9 cellular contexts compared by ENCODE assay signal in the genomic region with DNA sequence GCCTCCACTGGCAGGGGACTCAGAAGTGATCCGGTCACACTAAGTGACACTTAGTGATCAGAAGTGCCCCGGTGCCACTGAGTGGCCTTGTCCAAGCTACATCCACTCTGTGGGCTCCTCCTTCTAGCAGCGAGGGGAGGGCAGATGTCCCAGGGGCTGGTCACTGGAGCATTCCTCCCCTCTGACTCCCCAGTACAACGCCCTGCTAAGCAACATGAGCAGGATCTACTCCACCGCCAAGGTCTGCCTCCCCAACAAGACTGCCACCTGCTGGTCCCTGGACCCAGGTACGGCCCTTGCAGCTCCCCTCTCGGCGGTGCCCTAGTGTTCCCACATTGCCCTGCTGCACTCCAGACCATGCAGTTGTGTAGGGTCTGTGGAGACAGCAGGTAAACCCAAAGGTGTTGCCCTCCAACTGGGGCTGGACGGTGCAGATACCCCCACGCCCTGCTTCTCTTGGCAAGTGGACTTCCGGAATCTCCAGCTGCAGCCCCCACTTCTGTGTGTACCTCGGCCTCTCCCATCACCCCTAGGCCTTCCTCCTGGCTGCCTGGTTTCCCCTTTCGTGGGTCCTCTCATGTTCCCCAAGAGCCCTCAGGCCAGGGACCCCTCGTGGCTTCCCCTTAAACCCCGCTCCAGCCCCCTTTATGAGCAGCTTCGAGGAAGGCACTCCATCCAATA. TPM values are rescaled to one million over a fixed set of nuclear protein-coding genes. Genes with fewer than 3 reads are reported as not detected.
DNase-seq lines count a peak whose midpoint lies in the region; ATAC-seq and TF ChIP-seq lines count a peak whose summit lies in the region.
"Had no signal": no experiment of that assay in that cellular context is flagged by ENCODE, and none has a peak within 500 bp of the region (broad histone marks: within the 10 kb centered on the region; RNA-seq: fewer than 3 reads in every experiment).

No MANE protein-coding gene starts in this region.

- DNase-seq in CD8-positive, alpha-beta memory T cell = peak; percentile 54 to 87 (median 70)
- peak; percentile 47 for DNase-seq in LNCaP clone FGC (ENCODE audit: low read depth)
- DNase-seq in SKM-1 (lab: John Stamatoyannopoulos, UW; ENCODE audit: unreplicated experiment) = peak; percentile 23
- DNase-seq in activated naive CD4-positive, alpha-beta T cell treated with anti-CD3 and anti-CD28 coated beads, Interleukin-2, amount 50 U/mL, for 16 hours = peak; percentile 78
- peak; percentile 85 for DNase-seq in Right ventricle myocardium inferior (ENCODE audit: missing footprints)
- DNase-seq in prostate gland (ENCODE audit: low spot score) = peak; percentile 79
- DNase-seq in ureter (ENCODE audit: low spot score) = peak; percentile 85

- peaks cover 7 to 9% of the 10 kb centered on the region in 2 donors for H3K27me3 Mint-ChIP-seq in CD8-positive, alpha-beta memory T cell

- peaks cover 0 to 15% (median 0%) of the 10 kb centered on the region in 3 donors for H3K36me3 Mint-ChIP-seq in CD8-positive, alpha-beta memory T cell
- H3K36me3 Mint-ChIP-seq: activated naive CD4-positive, alpha-beta T cell treated with anti-CD3 and anti-CD28 coated beads, Interleukin-2, amount 50 U/mL, for 24 hours had no signal

- no peaks in the 10 kb centered on the region for H3K36me3 ChIP-seq in CD8-positive, alpha-beta memory T cell (ENCODE audit: insufficient read depth, low read length)
- no peaks in the 10 kb centered on the region for H3K36me3 ChIP-seq in prostate gland

- peaks cover 14% of the 10 kb centered on the region for H3K4me1 ChIP-seq in CD8-positive, alpha-beta memory T cell (ENCODE audit: insufficient read depth, low read length)
- H3K4me1 ChIP-seq in prostate gland (replicated peaks) = peaks cover 6% of the 10 kb centered on the region

- H3K9me3 ChIP-seq in CD8-positive, alpha-beta memory T cell (ENCODE audit: low read length) = no peaks in the 10 kb centered on the region
- no peaks in the 10 kb centered on the region for H3K9me3 ChIP-seq in prostate gland

- 51% methylated on average over 16 of the region's 16 CpGs for WGBS in prostate gland

- peaks cover 14 to 31% (median 14%) of the 10 kb centered on the region in 3 donors for H3K4me1 Mint-ChIP-seq in CD8-positive, alpha-beta memory T cell

- peaks cover 7% of the 10 kb centered on the region for H3K27me3 ChIP-seq in CD8-positive, alpha-beta memory T cell (ENCODE audit: insufficient read depth, low read length, poor library complexity, severe bottlenecking)
- no peaks in the 10 kb centered on the region for H3K27me3 ChIP-seq in prostate gland (replicated peaks; ENCODE audit: insufficient read depth)

- no peak overlapping the region for H3K27ac ChIP-seq in CD8-positive, alpha-beta memory T cell (ENCODE audit: low read depth, low read length)
- H3K27ac ChIP-seq in prostate gland = no peak overlapping the region

- TF ChIP-seq CTCF in LNCaP clone FGC (IDR thresholded peaks at IDR 0.05; ENCODE audit: control insufficient read depth, extremely low read depth, insufficient read depth) = peak; percentile 92
- TF ChIP-seq CTCF in prostate gland (IDR thresholded peaks at IDR 0.05) = peak; percentile 30 to 88 (median 80)

- intact Hi-C loops in Right ventricle myocardium inferior (cut with DNase I) = loop anchor here (1.0 kb wide), 1 partner anchor 54 kb away; no protein-coding TSS in a partner anchor
- intact Hi-C loops in prostate gland (cut with DNase I) = loop anchor here (2.0 kb wide), 1 partner anchor 54 kb away; no protein-coding TSS in a partner anchor

- ATAC-seq in GM21381 (IDR thresholded peaks at IDR 0.05; ENCODE audit: unreplicated experiment) (peak; percentile 76), Right ventricle myocardium inferior (peak; percentile 84)

- no peak overlapping the region for H3K4me3 ChIP-seq in CD8-positive, alpha-beta memory T cell (ENCODE audit: low read length)
- no peak overlapping the region for H3K4me3 ChIP-seq in LNCaP clone FGC (ENCODE audit: low read depth, low read length)
- no peak overlapping the region for H3K4me3 ChIP-seq in prostate gland

- peak overlapping the region in 6 of 7 donors; percentile 67 to 87 (median 72) for H3K4me3 Mint-ChIP-seq in CD8-positive, alpha-beta memory T cell

- CTCF ChIA-PET in CD8-positive, alpha-beta memory T cell (lab: Charles Lee) = interaction anchor here (0.7 to 9.6 kb wide), 25 partner anchors 8 to 232 kb away, joined by 3 to 206 read pairs (median 5); a partner anchor contains a TSS

- H3K9me3 Mint-ChIP-seq in CD8-positive, alpha-beta memory T cell = peaks cover 0 to 4% (median 0%) of the 10 kb centered on the region in 5 donors
- H3K9me3 Mint-ChIP-seq: activated naive CD4-positive, alpha-beta T cell treated with anti-CD3 and anti-CD28 coated beads, Interleukin-2, amount 50 U/mL, for 24 hours had no signal

- H3K27ac Mint-ChIP-seq in CD8-positive, alpha-beta memory T cell = peak overlapping the region in 2 of 8 donors; percentile 51 to 74
- H3K27ac Mint-ChIP-seq: activated naive CD4-positive, alpha-beta T cell treated with anti-CD3 and anti-CD28 coated beads, Interleukin-2, amount 50 U/mL, for 24 hours had no signal

- POLR2A ChIA-PET in CD8-positive, alpha-beta memory T cell (lab: Charles Lee) = interaction anchor here (1.1 to 3.3 kb wide), 4 partner anchors 33 to 132 kb away, joined by 4 to 19 read pairs (median 6); a partner anchor contains a TSS

- TF ChIP-seq POLR2A in prostate gland (IDR thresholded peaks at IDR 0.05) = no peak

RNA-seq across cellular contexts. Expression of a gene that starts 2.1 kb away (rescaled TPM):
- total RNA-seq in CD8-positive, alpha-beta memory T cell = 1 to 10 TPM; 4.6 to 4.7 TPM
- polyA plus RNA-seq in CD8-positive, alpha-beta memory T cell = 5.5 TPM
- 4.8 TPM for total RNA-seq in Right ventricle myocardium inferior
- 10 to 100 TPM; 42.8 to 54.6 TPM for total RNA-seq in prostate gland
- 7.5 TPM for total RNA-seq in ureter

RNA-seq across cellular contexts. Expression of a gene that starts 32.8 kb away (rescaled TPM):
- 10 to 100 TPM; 14.3 to 16.6 TPM for total RNA-seq in CD8-positive, alpha-beta memory T cell
- polyA plus RNA-seq in CD8-positive, alpha-beta memory T cell = 42.7 TPM
- total RNA-seq in Right ventricle myocardium inferior = 15.5 TPM
- 100 to 1,000 TPM in 1 of 2 donors, 10 to 100 TPM in 1; 76.9 to 170 TPM for total RNA-seq in prostate gland
- 70.8 TPM for total RNA-seq in ureter

RNA-seq across cellular contexts. Expression of a gene that starts 44.2 kb away (rescaled TPM):
- total RNA-seq in CD8-positive, alpha-beta memory T cell = not detected
- not detected for polyA plus RNA-seq in CD8-positive, alpha-beta memory T cell
- total RNA-seq in Right ventricle myocardium inferior (not detected), prostate gland (10 to 100 TPM in 1 of 2 donors, 1 to 10 TPM in 1; 8.1 to 22.4 TPM), ureter (not detected)

Comparison
In these comparisons a context has a peak if more than half of its experiments do, and no peak if none do; other contexts are left out.
1. DNase-seq: peak in every context shown above with its lines; median percentile 85 in Right ventricle myocardium inferior; 85 in ureter; 79 in prostate gland; 78 in activated naive CD4-positive, alpha-beta T cell treated with anti-CD3 and anti-CD28 coated beads, Interleukin-2, amount 50 U/mL, for 16 hours; 70 in CD8-positive, alpha-beta memory T cell; 47 in LNCaP clone FGC; 23 in SKM-1.